ENCODE assay signal across 17 cellular contexts in genomic region chr22:21707677-21708076, GRCh38. TPM values are rescaled to one million over a fixed set of nuclear protein-coding genes. Genes with fewer than 3 reads are reported as not detected.
A peak's percentile ranks its signal among the peaks of the same experiment; 100 is the strongest.
DNase-seq lines count a peak whose midpoint lies in the region; ATAC-seq, FAIRE-seq and TF ChIP-seq lines count a peak whose summit lies in the region.
"Had no signal": no experiment of that assay in that cellular context is flagged by ENCODE, and none has a peak within 500 bp of the region (broad histone marks: within the 10 kb centered on the region; RNA-seq: fewer than 3 reads in every experiment).

No MANE protein-coding gene starts in this region.

- ATAC-seq in Right ventricle myocardium inferior: peak; percentile 27
- ATAC-seq: activated CD8-positive, alpha-beta T cell treated with anti-CD3 and anti-CD28 coated beads, Interleukin-2, amount 10 ng/mL, durations not matched to agents 7 days and 5 days; GM23338; stimulated activated naive CD8-positive, alpha-beta T cell treated with anti-CD3 and anti-CD28 coated beads, Interleukin-15, Interleukin-2, amounts not matched to agents 100 U/mL and 50 U/mL, for 24 hours had no signal

- H4K20me1 ChIP-seq in Karpas-422 (ENCODE audit: insufficient read depth, low read depth, low read length): no peaks in the 10 kb centered on the region

- FAIRE-seq in urothelium cell line (lab: Jason Lieb, UNC): peak; percentile 55
- FAIRE-seq: HTR-8/SVneo, TTC549 had no signal

- H3K4me3 ChIP-seq in left ventricle myocardium inferior (no peak overlapping the region), Karpas-422 (ENCODE audit: low read length) (no peak overlapping the region), tibial artery (no peak overlapping the region)
- H3K4me3 ChIP-seq: GM23338, skin epidermis, vagina had no signal

- DNase-seq in Right ventricle myocardium inferior (ENCODE audit: missing footprints) (no peak), left ventricle myocardium inferior (no peak), NCI-H69 (lab: John Stamatoyannopoulos, UW) (peak; percentile 93), fibroblast of gingiva (ENCODE audit: low read depth) (peak; percentile 34), urothelium cell line (ENCODE audit: low spot score) (no peak), Karpas-422 (no peak), DMS153 (lab: John Stamatoyannopoulos, UW) (no peak), tibial artery (no peak)
- DNase-seq: activated CD8-positive, alpha-beta T cell treated with anti-CD3 and anti-CD28 coated beads, Interleukin-2, amount 10 ng/mL, durations not matched to agents 7 days and 5 days; Calu3; NCI-H1048; stimulated activated naive CD8-positive, alpha-beta T cell treated with anti-CD3 and anti-CD28 coated beads, Interleukin-15, Interleukin-2, amounts not matched to agents 100 U/mL and 50 U/mL, for 24 hours had no signal

- H3K9me2 ChIP-seq in Karpas-422 (replicated peaks; ENCODE audit: insufficient read depth, low read length): no peaks in the 10 kb centered on the region

- H3K79me2 ChIP-seq in Karpas-422 (ENCODE audit: low read length): no peaks in the 10 kb centered on the region

- H3K9me3 ChIP-seq in left ventricle myocardium inferior (replicated peaks) (no peaks in the 10 kb centered on the region), Karpas-422 (ENCODE audit: low read length) (no peaks in the 10 kb centered on the region), tibial artery (no peaks in the 10 kb centered on the region)
- H3K9me3 ChIP-seq: vagina had no signal

- H3K27me3 ChIP-seq in left ventricle myocardium inferior (ENCODE audit: low read depth): no peaks in the 10 kb centered on the region
- H3K27me3 ChIP-seq in Karpas-422 (ENCODE audit: low read length): no peaks in the 10 kb centered on the region
- H3K27me3 ChIP-seq in tibial artery: no peaks in the 10 kb centered on the region
- H3K27me3 ChIP-seq: vagina had no signal

- H2AFZ ChIP-seq in Karpas-422 (ENCODE audit: low read length): no peak overlapping the region
- H2AFZ ChIP-seq: GM23338 had no signal

- no peak overlapping the region for H3K27ac ChIP-seq in left ventricle myocardium inferior (replicated peaks)
- H3K27ac ChIP-seq in Karpas-422 (ENCODE audit: low read length): no peak overlapping the region
- no peak overlapping the region for H3K27ac ChIP-seq in tibial artery
- H3K27ac ChIP-seq: skin epidermis, vagina had no signal

- H3K4me1 ChIP-seq in left ventricle myocardium inferior: peaks cover 13% of the 10 kb centered on the region
- peaks cover 6% of the 10 kb centered on the region; the same call in 1 of the 2 replicates for H3K4me1 ChIP-seq in Karpas-422 (ENCODE audit: low read length)
- no peaks in the 10 kb centered on the region for H3K4me1 ChIP-seq in tibial artery
- H3K4me1 ChIP-seq: vagina had no signal

- TF ChIP-seq CTCF in left ventricle myocardium inferior (IDR thresholded peaks at IDR 0.05; ENCODE audit: borderline replicate concordance) (no peak), tibial artery (IDR thresholded peaks at IDR 0.05) (no peak)

- intact Hi-C loops in Right ventricle myocardium inferior (cut with DNase I) (no loop called here), left ventricle myocardium inferior (cut with micrococcal nuclease) (no loop called here), tibial artery (cut with DNase I; ENCODE audit: low total_unique reads) (no loop called here)

- H3K36me3 ChIP-seq in left ventricle myocardium inferior (peaks cover 8% of the 10 kb centered on the region), Karpas-422 (ENCODE audit: insufficient read depth, low read length) (no peaks in the 10 kb centered on the region), tibial artery (peaks cover 0 to 32% (median 0%) of the 10 kb centered on the region in 3 donors)
- H3K36me3 ChIP-seq: vagina had no signal

- no peak overlapping the region for H3K4me2 ChIP-seq in Karpas-422 (ENCODE audit: low read depth, low read length, poor library complexity, severe bottlenecking)
- H3K4me2 ChIP-seq: GM23338 had no signal

- H3K9ac ChIP-seq in Karpas-422 (ENCODE audit: low read length): no peak overlapping the region

RNA-seq across cellular contexts. Expression of gene YPEL1, which starts 27.9 kb away (rescaled TPM):
- total RNA-seq in Right ventricle myocardium inferior (4.4 TPM), left ventricle myocardium inferior (8.3 TPM)
- total RNA-seq in Karpas-422 (2014; rRNA removed; shearing (Covaris generic); ENCODE audit: low replicate concordance): 1.6 and 1.8 TPM in 2 replicates

RNA-seq across cellular contexts. Expression of gene PPIL2, which starts 41.9 kb away (rescaled TPM):
- total RNA-seq in Right ventricle myocardium inferior: 24.5 TPM
- total RNA-seq in left ventricle myocardium inferior: 27.1 TPM
- total RNA-seq in Karpas-422 (2014; rRNA removed; shearing (Covaris generic); ENCODE audit: low replicate concordance): 32.8 and 39.6 TPM in 2 replicates

Comparison
In these comparisons a context has a peak if more than half of its experiments do, and no peak if none do; other contexts are left out.
1. DNase-seq: peak in NCI-H69 (single experiment) and fibroblast of gingiva (single experiment); none in Right ventricle myocardium inferior (single experiment), left ventricle myocardium inferior (single experiment), urothelium cell line (single experiment), Karpas-422 (single experiment), DMS153 (single experiment) and tibial artery (0 of 2).